In the genomic region with DNA sequence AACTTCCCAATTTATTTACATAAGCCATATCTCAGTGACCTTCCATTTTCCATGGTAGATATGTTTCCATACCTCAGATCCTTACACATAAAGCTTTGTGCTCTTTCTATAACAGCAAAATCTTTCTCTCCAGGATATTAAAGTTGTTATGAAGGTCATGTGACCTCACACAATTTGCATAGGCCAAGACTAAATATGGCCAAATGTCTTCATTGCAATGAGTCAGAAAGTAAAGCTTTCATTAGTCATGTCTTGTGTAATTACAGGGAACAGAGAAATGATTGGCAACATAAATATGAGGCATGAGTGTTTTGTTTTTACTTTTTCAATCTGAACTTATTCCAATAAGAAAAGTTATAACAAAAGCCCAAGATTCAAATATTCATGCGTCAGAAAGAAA, we compare ENCODE assay signal across 18 cellular contexts.
DNase-seq lines count a peak whose midpoint lies in the region; ATAC-seq and TF ChIP-seq lines count a peak whose summit lies in the region.
"Had no signal": no experiment of that assay in that cellular context is flagged by ENCODE, and none has a peak within 500 bp of the region (broad histone marks: within the 10 kb centered on the region; RNA-seq: fewer than 3 reads in every experiment).

No MANE protein-coding gene starts in this region.

- H3K9me3 ChIP-seq in osteoblast (ENCODE audit: low read depth, low read length) = no peaks in the 10 kb centered on the region
- H3K9me3 ChIP-seq: SJSA1, vagina had no signal

- no peak overlapping the region for H3K27ac ChIP-seq in osteoblast (ENCODE audit: low read depth, low read length)
- H3K27ac ChIP-seq: SJSA1, vagina had no signal

- peak; percentile 26 for DNase-seq in H4 (ENCODE audit: low spot score)
- DNase-seq in amniotic epithelial cell (ENCODE audit: low read depth) = peak; percentile 65
- DNase-seq in fibroblast of mammary gland (ENCODE audit: low read depth) = peak; percentile 90
- peak; percentile 69 for DNase-seq in osteoblast (ENCODE audit: insufficient read length, low spot score, missing footprints)
- DNase-seq in NCI-H82 (lab: John Stamatoyannopoulos, UW) = no peak
- DNase-seq in OCI-M1 (lab: John Stamatoyannopoulos, UW) = no peak
- no peak for DNase-seq in HEK293T (ENCODE audit: extremely low spot score)
- DNase-seq: activated CD8-positive, alpha-beta T cell treated with anti-CD3 and anti-CD28 coated beads, Interleukin-2, amount 10 ng/mL, durations not matched to agents 7 days and 5 days; activated gamma-delta T cell treated with Interleukin-2 at 50 U/mL for 16 hours; cerebellar nuclear complex; DND-41; immature natural killer cell; NCI-H146; stimulated activated CD4-positive, alpha-beta T cell treated with anti-CD3 and anti-CD28 coated beads, Interleukin-4, amount 100 ng/mL, for 1 hour had no signal

- no peak overlapping the region for H2AFZ ChIP-seq in osteoblast (ENCODE audit: low read length)

- no peak for ATAC-seq in GM18870 (IDR thresholded peaks at IDR 0.05; ENCODE audit: unreplicated experiment)
- ATAC-seq: activated CD8-positive, alpha-beta T cell treated with anti-CD3 and anti-CD28 coated beads, Interleukin-2, amount 10 ng/mL, durations not matched to agents 7 days and 5 days; stimulated activated effector memory CD8-positive, alpha-beta T cell treated with anti-CD3 and anti-CD28 coated beads, Interleukin-12 subunit alpha, Interleukin-12 subunit beta, amount 100 ng/mL, for 72 hours had no signal

- no peaks in the 10 kb centered on the region for H4K20me1 ChIP-seq in osteoblast (ENCODE audit: insufficient read depth, low read length)

- no peak overlapping the region for H3K4me2 ChIP-seq in osteoblast (ENCODE audit: insufficient read depth, low read length)

- POLR2A ChIA-PET in HEK293T (lab: Yijun Ruan, JAX) = no interaction called here

- H3K36me3 ChIP-seq in osteoblast (ENCODE audit: insufficient read depth, low read length) = no peaks in the 10 kb centered on the region
- H3K36me3 ChIP-seq: SJSA1, vagina had no signal

- H3K4me1 ChIP-seq in osteoblast (ENCODE audit: insufficient read depth, low read length) = no peaks in the 10 kb centered on the region
- H3K4me1 ChIP-seq: SJSA1, vagina had no signal

- TF ChIP-seq CTCF in fibroblast of mammary gland (conservative IDR thresholded peaks at IDR 0.05; ENCODE audit: control insufficient read depth, insufficient read depth, low read depth, low read length) = no peak
- TF ChIP-seq CTCF in osteoblast (IDR thresholded peaks at IDR 0.05; ENCODE audit: extremely low read depth, low read depth, low read length) = no peak

- H3K79me2 ChIP-seq in osteoblast (ENCODE audit: insufficient read depth, low read length) = no peaks in the 10 kb centered on the region

- no peaks in the 10 kb centered on the region for H3K27me3 ChIP-seq in osteoblast (ENCODE audit: insufficient read depth, low read length)
- H3K27me3 ChIP-seq: SJSA1, vagina had no signal

- CTCF ChIA-PET in HEK293T (lab: Yijun Ruan, JAX) = no interaction called here

- no peak overlapping the region for H3K4me3 ChIP-seq in fibroblast of mammary gland (ENCODE audit: control insufficient read depth, low read depth, low read length)
- no peak overlapping the region for H3K4me3 ChIP-seq in osteoblast (ENCODE audit: insufficient read depth, low read length)
- H3K4me3 ChIP-seq: SJSA1, vagina had no signal

TF ChIP-seq in HEK293T, 16 proteins besides CTCF, POLR2A, EP300 and RAD21:
- TF ChIP-seq FOXA1 (IDR thresholded peaks at IDR 0.05) (no peak), NFRKB (IDR thresholded peaks at IDR 0.05) (no peak)

Comparison
In these comparisons a context has a peak if more than half of its experiments do, and no peak if none do; other contexts are left out.
1. DNase-seq: peak in H4 (single experiment), amniotic epithelial cell (single experiment), fibroblast of mammary gland (single experiment) and osteoblast (single experiment); none in NCI-H82 (single experiment), OCI-M1 (single experiment) and HEK293T (single experiment).